8 cellular contexts compared by ENCODE assay signal in the genomic region with DNA sequence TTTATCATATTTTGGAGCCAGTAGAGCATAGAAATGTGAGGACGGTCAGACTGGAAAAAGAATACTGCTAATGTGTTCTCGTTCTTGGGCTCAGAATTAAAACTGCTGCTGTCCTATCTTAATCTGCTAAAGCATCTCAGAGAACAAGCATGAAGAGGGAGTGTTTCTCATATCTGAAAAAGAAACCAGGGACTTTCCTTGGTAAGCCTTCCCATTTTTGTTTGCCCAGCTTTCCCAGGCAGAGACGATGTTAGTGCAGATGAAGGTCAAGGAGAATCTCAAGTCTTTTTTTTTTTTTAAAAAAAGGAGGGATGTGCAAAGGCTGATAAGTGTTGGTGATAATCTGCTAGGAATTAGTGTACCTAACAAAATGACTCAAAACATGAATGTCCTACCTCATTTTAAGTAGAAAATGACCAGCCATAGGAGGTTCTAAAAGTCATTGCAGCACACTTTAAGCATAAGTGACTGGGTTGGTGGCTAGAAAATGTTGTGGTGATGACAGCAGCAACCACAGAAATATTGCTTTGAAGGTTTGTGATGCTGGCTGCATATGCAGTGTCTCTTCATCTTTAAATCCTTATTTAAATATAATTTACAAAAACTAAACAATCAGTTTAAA. TPM values are rescaled to one million over a fixed set of nuclear protein-coding genes. Genes with fewer than 3 reads are reported as not detected.
DNase-seq lines count a peak whose midpoint lies in the region; ATAC-seq and TF ChIP-seq lines count a peak whose summit lies in the region.

No MANE protein-coding gene starts in this region.

- WGBS in heart left ventricle, 4 donors = 42 to 58% (median 51%) methylated on average over 3 of the region's 3 CpGs
- 46 to 60% methylated on average over 3 of the region's 3 CpGs for WGBS in tibial nerve, 2 donors
- WGBS in body of pancreas, 2 donors = 31 to 42% methylated on average over 3 of the region's 3 CpGs

- TF ChIP-seq EP300 in tibial nerve (IDR thresholded peaks at IDR 0.05) = no peak

- H3K27ac ChIP-seq in heart left ventricle = peak overlapping the region; percentile 20 to 97 (median 94)
- H3K27ac ChIP-seq in duodenal mucosa (ENCODE audit: low read depth, low read length) = no peak overlapping the region
- peak overlapping the region; percentile 31 to 97 (median 90) for H3K27ac ChIP-seq in tibial nerve
- peak overlapping the region in 2 of 4 donors; percentile 11 to 90 for H3K27ac ChIP-seq in body of pancreas

- H3K27me3 ChIP-seq in heart left ventricle = no peaks in the 10 kb centered on the region
- H3K27me3 ChIP-seq in duodenal mucosa (ENCODE audit: control insufficient read depth in 1 of 2, insufficient read depth in 2 of 2, low read length in 2 of 2) = no peaks in the 10 kb centered on the region
- no peaks in the 10 kb centered on the region for H3K27me3 ChIP-seq in tibial nerve
- H3K27me3 ChIP-seq in body of pancreas = no peaks in the 10 kb centered on the region

- peak overlapping the region in 11 of 12 donors; percentile 59 to 84 (median 77) for H3K4me3 ChIP-seq in heart left ventricle
- peak overlapping the region; percentile 64 to 68 for H3K4me3 ChIP-seq in duodenal mucosa (ENCODE audit: low read depth in 1 of 2, low read length in 2 of 2)
- peak overlapping the region in 2 of 4 donors; percentile 5 to 76 for H3K4me3 ChIP-seq in tibial nerve
- H3K4me3 ChIP-seq in body of pancreas = no peak overlapping the region

- H3K4me1 ChIP-seq in heart left ventricle (peaks cover 3 to 88% (median 40%) of the 10 kb centered on the region in 12 donors), duodenal mucosa (ENCODE audit: control insufficient read depth in 1 of 2, insufficient read depth in 2 of 2, low read length in 2 of 2) (peaks cover 31 to 48% of the 10 kb centered on the region in 2 donors), tibial nerve (peaks cover 0 to 70% (median 16%) of the 10 kb centered on the region in 4 donors), body of pancreas (peaks cover 44% of the 10 kb centered on the region)

- TF ChIP-seq POLR2A in heart left ventricle (IDR thresholded peaks at IDR 0.05) = no peak
- no peak for TF ChIP-seq POLR2A in tibial nerve (IDR thresholded peaks at IDR 0.05)
- TF ChIP-seq POLR2A in body of pancreas (IDR thresholded peaks at IDR 0.05) = no peak

- H3K9ac ChIP-seq in duodenal mucosa (ENCODE audit: low read depth in 1 of 2, low read length in 2 of 2) = peak overlapping the region; percentile 49 to 98

- H3K36me3 ChIP-seq in heart left ventricle = peaks cover 0 to 24% (median 12%) of the 10 kb centered on the region in 9 donors
- no peaks in the 10 kb centered on the region for H3K36me3 ChIP-seq in duodenal mucosa (ENCODE audit: control insufficient read depth in 1 of 2, insufficient read depth in 2 of 2, low read length in 2 of 2)
- H3K36me3 ChIP-seq in tibial nerve = no peaks in the 10 kb centered on the region
- H3K36me3 ChIP-seq in body of pancreas (replicated peaks in 1 of 2; ENCODE audit: insufficient read depth in 1 of 2, low read depth in 2 of 2) = no peaks in the 10 kb centered on the region

- no peak for TF ChIP-seq CTCF in heart left ventricle (IDR thresholded peaks at IDR 0.05)
- no peak for TF ChIP-seq CTCF in tibial nerve (IDR thresholded peaks at IDR 0.05)
- TF ChIP-seq CTCF in body of pancreas (IDR thresholded peaks at IDR 0.05) = no peak

- H3K9me3 ChIP-seq in heart left ventricle = no peaks in the 10 kb centered on the region
- no peaks in the 10 kb centered on the region for H3K9me3 ChIP-seq in duodenal mucosa (ENCODE audit: control insufficient read depth in 1 of 2, low read length in 2 of 2)
- H3K9me3 ChIP-seq in tibial nerve = no peaks in the 10 kb centered on the region
- no peaks in the 10 kb centered on the region for H3K9me3 ChIP-seq in body of pancreas

- intact Hi-C loops in heart left ventricle (cut with DNase I) (loop anchor here in 3 of 10 donors (10.0 kb wide), 3 partner anchors 52 to 172 kb away; no protein-coding TSS in a partner anchor), Right ventricle myocardium inferior (cut with DNase I) (loop anchor here (10.0 kb wide), 1 partner anchor 172 kb away; no protein-coding TSS in a partner anchor), body of pancreas (cut with DNase I) (no loop called here)

- no peak for ATAC-seq in heart left ventricle
- no peak for ATAC-seq in Right ventricle myocardium inferior
- ATAC-seq in HG03175 (IDR thresholded peaks at IDR 0.05; ENCODE audit: unreplicated experiment) = peak; percentile 53
- no peak for ATAC-seq in body of pancreas

- DNase-seq in heart left ventricle (no peak), Right ventricle myocardium inferior (ENCODE audit: missing footprints) (no peak), tibial nerve (ENCODE audit: low spot score in 2 of 2) (no peak), body of pancreas (no peak), NCI-H524 treated with DMSO at 0.1 percent for 48 hours (lab: John Stamatoyannopoulos, UW) (no peak)
- no peak for DNase-seq in stimulated activated CD4-positive, alpha-beta T cell treated with anti-CD3 and anti-CD28 coated beads, Interleukin-2, amount 100 ng/mL, for 24 hours

RNA-seq across cellular contexts. Expression of a gene that starts 55.1 kb away (rescaled TPM):
- total RNA-seq in heart left ventricle (10 to 100 TPM; 13.5 to 48.4 (median 34.8) TPM), Right ventricle myocardium inferior (37.0 TPM), tibial nerve (10 to 100 TPM in 3 of 4 donors, 1 to 10 TPM in 1; 5.5 to 29.1 (median 15.7) TPM), body of pancreas (10 to 100 TPM in 1 of 2 donors, 1 to 10 TPM in 1; 3.9 to 21.4 TPM)
- 10 to 100 TPM; 27.2 to 40.2 TPM for polyA plus RNA-seq in heart left ventricle

Comparison
In these comparisons a context has a peak if more than half of its experiments do, and no peak if none do; other contexts are left out.
1. H3K4me3 ChIP-seq: peak in heart left ventricle (11 of 12) and duodenal mucosa (2 of 2); none in body of pancreas (0 of 2).